Comparison of ENCODE assay signal across 13 cellular contexts in the genomic region with DNA sequence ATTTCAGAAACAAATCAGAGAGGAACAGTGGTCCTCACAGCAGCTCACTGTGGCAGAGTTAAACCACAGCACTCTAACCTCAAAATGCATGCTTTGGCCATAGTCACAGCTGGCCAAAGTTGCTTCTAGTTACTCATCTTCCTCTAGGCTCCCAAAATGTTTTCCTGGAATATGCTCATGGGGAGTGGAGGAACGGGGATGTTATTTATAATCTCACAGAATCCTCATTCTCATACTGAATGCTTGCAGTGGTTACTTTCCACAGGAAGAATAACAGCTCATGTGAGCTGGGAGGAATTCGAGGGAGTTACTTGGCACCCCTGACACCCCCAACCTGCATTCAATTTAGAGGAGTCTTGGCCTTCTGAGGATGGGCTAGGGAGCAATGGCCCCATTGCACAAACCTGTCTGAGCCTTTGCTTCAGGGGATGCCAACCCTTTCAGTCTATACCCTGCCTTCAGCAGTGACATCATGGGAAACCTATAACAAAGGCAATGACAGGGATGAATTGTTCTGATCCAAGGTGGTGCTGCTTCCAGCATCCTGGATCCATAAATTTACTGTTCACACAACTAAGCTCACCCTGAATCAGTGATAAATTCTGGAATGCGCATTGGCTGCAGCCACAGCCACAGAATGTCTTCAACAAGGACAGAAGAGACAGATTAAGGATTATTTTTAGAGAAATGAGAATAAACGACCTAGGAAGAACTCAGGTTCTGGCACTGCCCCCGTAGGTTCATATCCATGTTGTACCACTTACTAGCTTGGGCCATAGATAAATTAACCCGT. TPM values are rescaled to one million over a fixed set of nuclear protein-coding genes. Genes with fewer than 3 reads are reported as not detected.
A peak's percentile ranks its signal among the peaks of the same experiment; 100 is the strongest.
DNase-seq lines count a peak whose midpoint lies in the region; ATAC-seq and TF ChIP-seq lines count a peak whose summit lies in the region.
"Had no signal": no experiment of that assay in that cellular context is flagged by ENCODE, and none has a peak within 500 bp of the region (broad histone marks: within the 10 kb centered on the region; RNA-seq: fewer than 3 reads in every experiment).

No MANE protein-coding gene starts in this region.

- peak overlapping the region; percentile 77 for H3K27ac ChIP-seq in GM23248
- peak overlapping the region; percentile 39 to 65 for H3K27ac ChIP-seq in uterus
- no peak overlapping the region for H3K27ac ChIP-seq in prostate gland
- H3K27ac ChIP-seq: WERI-Rb-1 had no signal

- DNase-seq in GM23248 = peak; percentile 92
- DNase-seq in amniotic epithelial cell (ENCODE audit: low read depth) = peak; percentile 61
- peak; percentile 86 to 93 for DNase-seq in foreskin fibroblast
- no peak for DNase-seq in uterus
- no peak for DNase-seq in GDM1 (lab: John Stamatoyannopoulos, UW)
- no peak for DNase-seq in prostate gland (ENCODE audit: low spot score)
- DNase-seq: activated CD8-positive, alpha-beta memory T cell treated with anti-CD3 and anti-CD28 coated beads for 24 hours; activated gamma-delta T cell treated with Interleukin-2 at 50 U/mL for 16 hours; KBM-7; NCI-H1436; NCI-H446; WERI-Rb-1 had no signal

- H3K36me3 ChIP-seq in GM23248 (ENCODE audit: low read depth) (no peaks in the 10 kb centered on the region), uterus (no peaks in the 10 kb centered on the region), prostate gland (no peaks in the 10 kb centered on the region)
- H3K36me3 ChIP-seq: WERI-Rb-1 had no signal

- H3K79me2 ChIP-seq in GM23248 (ENCODE audit: insufficient read depth) = no peaks in the 10 kb centered on the region

- TF ChIP-seq POLR2A in uterus (IDR thresholded peaks at IDR 0.05) (no peak), prostate gland (IDR thresholded peaks at IDR 0.05) (no peak)

- in situ Hi-C loops in GM23248 (cut with MboI) = no loop called here

- no peaks in the 10 kb centered on the region for H4K20me1 ChIP-seq in GM23248 (ENCODE audit: insufficient read depth)

- H3K4me1 ChIP-seq in GM23248 (ENCODE audit: insufficient read depth) (peaks cover 57% of the 10 kb centered on the region), uterus (peaks cover 0 to 8% of the 10 kb centered on the region in 2 donors), prostate gland (replicated peaks) (no peaks in the 10 kb centered on the region)

- intact Hi-C loops in uterus (cut with DNase I; ENCODE audit: low total_unique reads) (no loop called here), prostate gland (cut with DNase I) (no loop called here)

- H3K9me3 ChIP-seq in GM23248 (ENCODE audit: low read depth) = no peaks in the 10 kb centered on the region
- H3K9me3 ChIP-seq in uterus = no peaks in the 10 kb centered on the region
- no peaks in the 10 kb centered on the region for H3K9me3 ChIP-seq in prostate gland

- H3F3A ChIP-seq in GM23248 (ENCODE audit: insufficient read depth) = peaks cover 56% of the 10 kb centered on the region

- H3K4me3 ChIP-seq in GM23248 (peak overlapping the region; percentile 29), foreskin fibroblast (ENCODE audit: low read depth in 1 of 2, low read length in 2 of 2) (no peak overlapping the region), uterus (no peak overlapping the region), prostate gland (no peak overlapping the region)

- H3K9me2 ChIP-seq in GM23248 (ENCODE audit: insufficient read depth) = no peaks in the 10 kb centered on the region

- H3K27me3 ChIP-seq in GM23248 (replicated peaks; ENCODE audit: insufficient read depth) (no peaks in the 10 kb centered on the region), uterus (no peaks in the 10 kb centered on the region), prostate gland (replicated peaks; ENCODE audit: insufficient read depth) (no peaks in the 10 kb centered on the region)

- 1 to 4% methylated on average over 6 of the region's 6 CpGs for WGBS in GM23248 (ENCODE audit: low coverage in 1 of 2, low lambda C conversion rate in 2 of 2, missing lambda C conversion rate in 2 of 2), 2 experiments
- 71% methylated on average over 6 of the region's 6 CpGs for WGBS in prostate gland

- TF ChIP-seq CTCF in foreskin fibroblast (IDR thresholded peaks at IDR 0.05; ENCODE audit: low read depth, low read length) (no peak), uterus (IDR thresholded peaks at IDR 0.05) (no peak), prostate gland (IDR thresholded peaks at IDR 0.05) (no peak)

- peak overlapping the region; percentile 42 for H3K9ac ChIP-seq in GM23248

- no peak for ATAC-seq in GM18519 (IDR thresholded peaks at IDR 0.05; ENCODE audit: low FRiP score, unreplicated experiment)

- H2AFZ ChIP-seq in GM23248 = no peak overlapping the region

- H3K4me2 ChIP-seq in GM23248 (ENCODE audit: unreplicated experiment) = peak overlapping the region; percentile 59

RNA-seq across cellular contexts. Expression of a gene that starts 22.5 kb away (rescaled TPM):
- 11.4 and 16.6 TPM in 2 replicates for total RNA-seq in GM23248 (2014; rRNA removed; shearing (Covaris generic))
- 33.6 and 38.2 TPM in 2 replicates for polyA plus RNA-seq in GM23248 (2016; fragmentation: Nextera tagmentation; extraction: Ambion mirVana)
- total RNA-seq in uterus (10 to 100 TPM in 1 of 4 donors, 1 to 10 TPM in 3; 1.5 to 10.9 (median 4.6) TPM), prostate gland (1 to 10 TPM; 1.8 to 2.0 TPM)

Comparison
In these comparisons a context has a peak if more than half of its experiments do, and no peak if none do; other contexts are left out.
1. DNase-seq: peak in GM23248 (single experiment), amniotic epithelial cell (single experiment) and foreskin fibroblast (2 of 2); none in uterus (0 of 2), GDM1 (single experiment) and prostate gland (single experiment).
2. H3K27ac ChIP-seq: peak in GM23248 (single experiment) and uterus (2 of 2); none in prostate gland (0 of 2).